Comparison of ENCODE assay signal across 19 cellular contexts in genomic region chr2:61419570-61419969, GRCh38. TPM values are rescaled to one million over a fixed set of nuclear protein-coding genes. Genes with fewer than 3 reads are reported as not detected.
DNase-seq lines count a peak whose midpoint lies in the region; TF ChIP-seq lines count a peak whose summit lies in the region.
"Had no signal": no experiment of that assay in that cellular context is flagged by ENCODE, and none has a peak within 500 bp of the region (broad histone marks: within the 10 kb centered on the region; RNA-seq: fewer than 3 reads in every experiment).

No MANE protein-coding gene starts in this region.

- no peak for DNase-seq in A673 (ENCODE audit: low spot score)
- DNase-seq in amniotic epithelial cell (ENCODE audit: low read depth): peak; percentile 38
- peak; percentile 41 for DNase-seq in iris pigment epithelial cell (ENCODE audit: low read depth)
- DNase-seq in foreskin fibroblast: no peak
- DNase-seq in islet precursor cell: no peak
- no peak for DNase-seq in SIG-M5 (lab: John Stamatoyannopoulos, UW)
- DNase-seq in DMS153 (lab: John Stamatoyannopoulos, UW): no peak
- DNase-seq: activated CD4-positive, alpha-beta T cell treated with anti-CD3 and anti-CD28 coated beads, Interleukin-2, amount 50 U/mL, for 1 hour; activated naive CD4-positive, alpha-beta T cell; C1 segment of cervical spinal cord; DND-41; esophagus squamous epithelium; heart right ventricle; KBM-7; NCI-H1048; NCI-H524; psoas muscle; Right ventricle myocardium superior had no signal

- no TSS peak for BruUV-seq in A673 (replicated peaks; lab: Mats Ljungman, UMichigan)

- H3K27ac ChIP-seq in A673 (ENCODE audit: low read depth, low read length, poor library complexity, severe bottlenecking) (no peak overlapping the region), KMS-11 (no peak overlapping the region)
- H3K27ac ChIP-seq: esophagus squamous epithelium, heart right ventricle, psoas muscle had no signal

- no peaks in the 10 kb centered on the region for H3K27me3 ChIP-seq in A673 (replicated peaks; ENCODE audit: insufficient read depth, low read depth, low read length, poor library complexity)
- no peaks in the 10 kb centered on the region for H3K27me3 ChIP-seq in KMS-11 (ENCODE audit: insufficient read depth, low read depth)
- H3K27me3 ChIP-seq: esophagus squamous epithelium, heart right ventricle had no signal

- CTCF ChIA-PET in A673 (lab: Charles Lee): no interaction called here

- H3K36me3 ChIP-seq in A673 (ENCODE audit: insufficient read depth, low read length, poor library complexity, severe bottlenecking): no peaks in the 10 kb centered on the region
- H3K36me3 ChIP-seq in KMS-11 (ENCODE audit: insufficient read depth): no peaks in the 10 kb centered on the region

- peak overlapping the region; percentile 12; the same call in 1 of the 2 replicates for H3K4me2 ChIP-seq in KMS-11

- H3K4me3 ChIP-seq in A673 (ENCODE audit: low read depth, low read length, poor library complexity, severe bottlenecking): no peak overlapping the region
- H3K4me3 ChIP-seq in KMS-11 (IDR thresholded peaks at IDR 0.05; ENCODE audit: insufficient read depth, low read depth, low read length): no peak overlapping the region
- no peak overlapping the region for H3K4me3 ChIP-seq in foreskin fibroblast (ENCODE audit: low read depth in 1 of 2, low read length in 2 of 2)
- H3K4me3 ChIP-seq: esophagus squamous epithelium, heart right ventricle, psoas muscle had no signal

- H4K20me1 ChIP-seq in KMS-11 (ENCODE audit: insufficient read depth): peaks cover 43% of the 10 kb centered on the region

- H2AFZ ChIP-seq in KMS-11 (ENCODE audit: low read depth): no peak overlapping the region

- POLR2A ChIA-PET in A673 (lab: Charles Lee; ENCODE audit: low non-redundant PET): no interaction called here

- peaks cover 48% of the 10 kb centered on the region for H3K79me2 ChIP-seq in KMS-11 (ENCODE audit: insufficient read depth, low read depth)

- TF ChIP-seq CTCF in A673 (conservative IDR thresholded peaks at IDR 0.05; ENCODE audit: low read depth, low read length) (peak; percentile 17; the same call in 1 of the 2 replicates), KMS-11 (conservative IDR thresholded peaks at IDR 0.05; ENCODE audit: low read depth, low read length) (no peak), foreskin fibroblast (IDR thresholded peaks at IDR 0.05; ENCODE audit: low read depth, low read length) (no peak)

- H3K9ac ChIP-seq in KMS-11: no peak overlapping the region

- intact Hi-C loops in A673 (cut with micrococcal nuclease; ENCODE audit: unreplicated experiment): no loop called here

- peaks cover 8% of the 10 kb centered on the region for H3K4me1 ChIP-seq in A673 (ENCODE audit: insufficient read depth, low read length, poor library complexity, severe bottlenecking)
- peaks cover 24% of the 10 kb centered on the region for H3K4me1 ChIP-seq in KMS-11 (ENCODE audit: low read depth, poor library complexity, severe bottlenecking)

- H3K9me3 ChIP-seq in A673 (ENCODE audit: low read depth, low read length, poor library complexity, severe bottlenecking): no peaks in the 10 kb centered on the region
- H3K9me3 ChIP-seq: esophagus squamous epithelium, heart right ventricle, psoas muscle had no signal

RNA-seq across cellular contexts. Expression of gene USP34, which starts 51.3 kb away (rescaled TPM):
- 97.1 and 98.5 TPM in 2 replicates for total RNA-seq in A673 (2021)

Comparison
In these comparisons a context has a peak if more than half of its experiments do, and no peak if none do; other contexts are left out.
1. DNase-seq: peak in amniotic epithelial cell (single experiment) and iris pigment epithelial cell (single experiment); none in A673 (single experiment), foreskin fibroblast (0 of 2), islet precursor cell (single experiment), SIG-M5 (single experiment) and DMS153 (single experiment).